1 cellular context compared by ENCODE assay signal in genomic region chr3:50525987-50526386, GRCh38.
TF ChIP-seq lines count a peak whose summit lies in the region.

No MANE protein-coding gene starts in this region.

TF ChIP-seq in WTC11, 78 proteins besides CTCF, POLR2A, EP300 and RAD21 (continued from another document and continues in another):
- no peak for TF ChIP-seq AFF4 (CRISPR knock-in tag; IDR thresholded peaks at IDR 0.05; ENCODE audit: borderline replicate concordance)
- no peak for TF ChIP-seq NR2C2 (CRISPR knock-in tag; IDR thresholded peaks at IDR 0.05)
- TF ChIP-seq ZBTB21 (CRISPR knock-in tag; IDR thresholded peaks at IDR 0.05; ENCODE audit: borderline replicate concordance) = 0 out of 2 replicates have a peak, but pooled peaks have one; percentile 74
- TF ChIP-seq SOX15 (CRISPR knock-in tag; IDR thresholded peaks at IDR 0.05) = no peak
- no peak for TF ChIP-seq GTF2I (CRISPR knock-in tag; conservative IDR thresholded peaks at IDR 0.05)
- TF ChIP-seq ATF6 (CRISPR knock-in tag; IDR thresholded peaks at IDR 0.05) = no peak
- TF ChIP-seq ZNF512 (CRISPR knock-in tag; IDR thresholded peaks at IDR 0.05; ENCODE audit: borderline replicate concordance) = no peak
- TF ChIP-seq, protein P1, sequence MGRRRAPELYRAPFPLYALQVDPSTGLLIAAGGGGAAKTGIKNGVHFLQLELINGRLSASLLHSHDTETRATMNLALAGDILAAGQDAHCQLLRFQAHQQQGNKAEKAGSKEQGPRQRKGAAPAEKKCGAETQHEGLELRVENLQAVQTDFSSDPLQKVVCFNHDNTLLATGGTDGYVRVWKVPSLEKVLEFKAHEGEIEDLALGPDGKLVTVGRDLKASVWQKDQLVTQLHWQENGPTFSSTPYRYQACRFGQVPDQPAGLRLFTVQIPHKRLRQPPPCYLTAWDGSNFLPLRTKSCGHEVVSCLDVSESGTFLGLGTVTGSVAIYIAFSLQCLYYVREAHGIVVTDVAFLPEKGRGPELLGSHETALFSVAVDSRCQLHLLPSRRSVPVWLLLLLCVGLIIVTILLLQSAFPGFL (CRISPR knock-in tag; IDR thresholded peaks at IDR 0.05; ENCODE audit: borderline replicate concordance) = peak; percentile 34; the same call in 1 of the 2 replicates
- peak; percentile 89; the same call in 1 of the 2 replicates for TF ChIP-seq ESRRA (CRISPR knock-in tag; IDR thresholded peaks at IDR 0.05; ENCODE audit: borderline replicate concordance)
- TF ChIP-seq ATF3 (CRISPR knock-in tag; conservative IDR thresholded peaks at IDR 0.05) = no peak
- no peak for TF ChIP-seq GABPB1 (CRISPR knock-in tag; IDR thresholded peaks at IDR 0.05)
- TF ChIP-seq ATF1 (CRISPR knock-in tag; IDR thresholded peaks at IDR 0.05) = no peak
- peak; percentile 72; the same call in 1 of the 2 replicates for TF ChIP-seq MYBL2 (CRISPR knock-in tag; IDR thresholded peaks at IDR 0.05)
- peak; percentile 91; the same call in 1 of the 2 replicates for TF ChIP-seq ZNF219 (CRISPR knock-in tag; IDR thresholded peaks at IDR 0.05; ENCODE audit: borderline replicate concordance)
- peak; percentile 65; the same call in 1 of the 2 replicates for TF ChIP-seq ZBTB43 (CRISPR knock-in tag; IDR thresholded peaks at IDR 0.05)
- TF ChIP-seq CREM (CRISPR knock-in tag; IDR thresholded peaks at IDR 0.05) = no peak; the same call in 1 of the 2 replicates
- TF ChIP-seq, protein P2, sequence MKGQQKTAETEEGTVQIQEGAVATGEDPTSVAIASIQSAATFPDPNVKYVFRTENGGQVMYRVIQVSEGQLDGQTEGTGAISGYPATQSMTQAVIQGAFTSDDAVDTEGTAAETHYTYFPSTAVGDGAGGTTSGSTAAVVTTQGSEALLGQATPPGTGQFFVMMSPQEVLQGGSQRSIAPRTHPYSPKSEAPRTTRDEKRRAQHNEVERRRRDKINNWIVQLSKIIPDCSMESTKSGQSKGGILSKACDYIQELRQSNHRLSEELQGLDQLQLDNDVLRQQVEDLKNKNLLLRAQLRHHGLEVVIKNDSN (CRISPR knock-in tag; IDR thresholded peaks at IDR 0.05) = peak; percentile 86
- TF ChIP-seq RELA (CRISPR knock-in tag; IDR thresholded peaks at IDR 0.05; ENCODE audit: borderline replicate concordance) = peak; percentile 55; the same call in 1 of the 2 replicates
- TF ChIP-seq, protein P3, sequence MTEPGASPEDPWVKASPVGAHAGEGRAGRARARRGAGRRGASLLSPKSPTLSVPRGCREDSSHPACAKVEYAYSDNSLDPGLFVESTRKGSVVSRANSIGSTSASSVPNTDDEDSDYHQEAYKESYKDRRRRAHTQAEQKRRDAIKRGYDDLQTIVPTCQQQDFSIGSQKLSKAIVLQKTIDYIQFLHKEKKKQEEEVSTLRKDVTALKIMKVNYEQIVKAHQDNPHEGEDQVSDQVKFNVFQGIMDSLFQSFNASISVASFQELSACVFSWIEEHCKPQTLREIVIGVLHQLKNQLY (CRISPR knock-in tag; IDR thresholded peaks at IDR 0.05) = 0 out of 2 replicates have a peak, but pooled peaks have one; percentile 39
- TF ChIP-seq, protein P4, sequence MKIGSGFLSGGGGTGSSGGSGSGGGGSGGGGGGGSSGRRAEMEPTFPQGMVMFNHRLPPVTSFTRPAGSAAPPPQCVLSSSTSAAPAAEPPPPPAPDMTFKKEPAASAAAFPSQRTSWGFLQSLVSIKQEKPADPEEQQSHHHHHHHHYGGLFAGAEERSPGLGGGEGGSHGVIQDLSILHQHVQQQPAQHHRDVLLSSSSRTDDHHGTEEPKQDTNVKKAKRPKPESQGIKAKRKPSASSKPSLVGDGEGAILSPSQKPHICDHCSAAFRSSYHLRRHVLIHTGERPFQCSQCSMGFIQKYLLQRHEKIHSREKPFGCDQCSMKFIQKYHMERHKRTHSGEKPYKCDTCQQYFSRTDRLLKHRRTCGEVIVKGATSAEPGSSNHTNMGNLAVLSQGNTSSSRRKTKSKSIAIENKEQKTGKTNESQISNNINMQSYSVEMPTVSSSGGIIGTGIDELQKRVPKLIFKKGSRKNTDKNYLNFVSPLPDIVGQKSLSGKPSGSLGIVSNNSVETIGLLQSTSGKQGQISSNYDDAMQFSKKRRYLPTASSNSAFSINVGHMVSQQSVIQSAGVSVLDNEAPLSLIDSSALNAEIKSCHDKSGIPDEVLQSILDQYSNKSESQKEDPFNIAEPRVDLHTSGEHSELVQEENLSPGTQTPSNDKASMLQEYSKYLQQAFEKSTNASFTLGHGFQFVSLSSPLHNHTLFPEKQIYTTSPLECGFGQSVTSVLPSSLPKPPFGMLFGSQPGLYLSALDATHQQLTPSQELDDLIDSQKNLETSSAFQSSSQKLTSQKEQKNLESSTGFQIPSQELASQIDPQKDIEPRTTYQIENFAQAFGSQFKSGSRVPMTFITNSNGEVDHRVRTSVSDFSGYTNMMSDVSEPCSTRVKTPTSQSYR (CRISPR knock-in tag; IDR thresholded peaks at IDR 0.05) = peak; percentile 94
- TF ChIP-seq FOXJ3 (CRISPR knock-in tag; IDR thresholded peaks at IDR 0.05; ENCODE audit: borderline replicate concordance) = no peak
- TF ChIP-seq NFATC4 (CRISPR knock-in tag; IDR thresholded peaks at IDR 0.05) = no peak
- TF ChIP-seq ZNF423 (CRISPR knock-in tag; IDR thresholded peaks at IDR 0.05) = no peak
- no peak for TF ChIP-seq PRRX2 (CRISPR knock-in tag; IDR thresholded peaks at IDR 0.05)
- no peak for TF ChIP-seq ELF4 (CRISPR knock-in tag; IDR thresholded peaks at IDR 0.05; ENCODE audit: low read depth)
- no peak; the same call in 1 of the 2 replicates for TF ChIP-seq NR1H2 (CRISPR knock-in tag; IDR thresholded peaks at IDR 0.05)
- TF ChIP-seq MAX (CRISPR knock-in tag; IDR thresholded peaks at IDR 0.05) = peak; percentile 95
- no peak for TF ChIP-seq STAT6 (CRISPR knock-in tag; conservative IDR thresholded peaks at IDR 0.05; ENCODE audit: low read depth)
- peak; percentile 59; the same call in 1 of the 2 replicates for TF ChIP-seq ETV6 (CRISPR knock-in tag; IDR thresholded peaks at IDR 0.05)
- no peak for TF ChIP-seq ZMAT4 (CRISPR knock-in tag; IDR thresholded peaks at IDR 0.05)
- TF ChIP-seq, protein P5, sequence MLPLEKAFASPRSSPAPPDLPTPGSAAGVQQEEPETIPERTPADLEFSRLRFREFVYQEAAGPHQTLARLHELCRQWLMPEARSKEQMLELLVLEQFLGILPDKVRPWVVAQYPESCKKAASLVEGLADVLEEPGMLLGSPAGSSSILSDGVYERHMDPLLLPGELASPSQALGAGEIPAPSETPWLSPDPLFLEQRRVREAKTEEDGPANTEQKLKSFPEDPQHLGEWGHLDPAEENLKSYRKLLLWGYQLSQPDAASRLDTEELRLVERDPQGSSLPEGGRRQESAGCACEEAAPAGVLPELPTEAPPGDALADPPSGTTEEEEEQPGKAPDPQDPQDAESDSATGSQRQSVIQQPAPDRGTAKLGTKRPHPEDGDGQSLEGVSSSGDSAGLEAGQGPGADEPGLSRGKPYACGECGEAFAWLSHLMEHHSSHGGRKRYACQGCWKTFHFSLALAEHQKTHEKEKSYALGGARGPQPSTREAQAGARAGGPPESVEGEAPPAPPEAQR (CRISPR knock-in tag; IDR thresholded peaks at IDR 0.05) = no peak
- TF ChIP-seq, protein P6, sequence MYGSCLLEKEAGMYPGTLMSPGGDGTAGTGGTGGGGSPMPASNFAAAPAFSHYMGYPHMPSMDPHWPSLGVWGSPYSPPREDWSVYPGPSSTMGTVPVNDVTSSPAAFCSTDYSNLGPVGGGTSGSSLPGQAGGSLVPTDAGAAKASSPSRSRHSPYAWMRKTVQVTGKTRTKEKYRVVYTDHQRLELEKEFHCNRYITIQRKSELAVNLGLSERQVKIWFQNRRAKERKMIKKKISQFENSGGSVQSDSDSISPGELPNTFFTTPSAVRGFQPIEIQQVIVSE (CRISPR knock-in tag; IDR thresholded peaks at IDR 0.05; ENCODE audit: borderline replicate concordance) = no peak
- TF ChIP-seq ZNF232 (CRISPR knock-in tag; IDR thresholded peaks at IDR 0.05) = peak; percentile 95; the same call in 1 of the 2 replicates
- no peak for TF ChIP-seq ZNF416 (CRISPR knock-in tag; IDR thresholded peaks at IDR 0.05)
- TF ChIP-seq EMX1 (CRISPR knock-in tag; IDR thresholded peaks at IDR 0.05) = no peak
- peak; percentile 96 for TF ChIP-seq FOXP1 (CRISPR knock-in tag; IDR thresholded peaks at IDR 0.05; ENCODE audit: borderline replicate concordance)
- TF ChIP-seq TP53 (CRISPR knock-in tag; IDR thresholded peaks at IDR 0.05) = peak; percentile 87
